2 cellular contexts compared by ENCODE assay signal in the genomic region with DNA sequence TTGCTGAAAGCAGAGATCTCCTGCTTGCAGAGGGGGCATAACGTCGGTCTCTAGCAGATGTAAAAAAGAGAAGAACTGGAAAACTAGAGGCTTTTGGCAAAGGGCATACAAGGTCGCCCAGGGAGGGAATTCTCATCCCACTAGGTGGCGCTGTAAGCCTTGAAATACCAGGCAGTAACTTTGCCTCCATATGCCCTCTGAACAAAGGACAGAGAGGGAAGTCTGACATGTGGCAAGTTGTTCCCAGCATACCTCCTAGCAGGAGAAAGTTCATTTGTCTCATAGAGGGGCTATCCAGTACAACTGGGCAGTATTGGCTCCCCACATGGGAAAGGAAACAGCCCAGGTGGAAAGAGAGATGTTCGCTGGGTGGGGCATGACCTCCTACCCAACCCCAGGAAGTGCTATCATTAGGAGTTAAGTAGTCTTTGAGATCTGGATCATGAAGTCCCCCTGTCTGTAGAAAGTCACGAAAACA.
TF ChIP-seq lines count a peak whose summit lies in the region.

No MANE protein-coding gene starts in this region.

TF ChIP-seq in SK-N-SH, 30 proteins besides CTCF, POLR2A, EP300 and RAD21 (continued from another document):
- TF ChIP-seq PBX3 (IDR thresholded peaks at IDR 0.05), result no peak

TF ChIP-seq in HepG2, 621 proteins besides CTCF, POLR2A, EP300 and RAD21 (continued from another document and continues in another):
- TF ChIP-seq ARNT2 (CRISPR knock-in tag; IDR thresholded peaks at IDR 0.05; ENCODE audit: low read depth) (0 out of 2 replicates have a peak, but pooled peaks have one; percentile 41), MYNN (CRISPR knock-in tag; IDR thresholded peaks at IDR 0.05; ENCODE audit: low read depth) (no peak), BRF2 (CRISPR knock-in tag; IDR thresholded peaks at IDR 0.05) (0 out of 2 replicates have a peak, but pooled peaks have one; percentile 25), ERF (CRISPR knock-in tag; IDR thresholded peaks at IDR 0.05) (0 out of 2 replicates have a peak, but pooled peaks have one; percentile 52), SIN3B (IDR thresholded peaks at IDR 0.05; ENCODE audit: low read length) (0 out of 2 replicates have a peak, but pooled peaks have one; percentile 48), THAP11 (CRISPR knock-in tag; IDR thresholded peaks at IDR 0.05) (peak; percentile 32; the same call in 1 of the 2 replicates), ZNF570 (CRISPR knock-in tag; IDR thresholded peaks at IDR 0.05; ENCODE audit: borderline replicate concordance) (no peak), CHD4 (IDR thresholded peaks at IDR 0.05; ENCODE audit: borderline replicate concordance, low read length) (no peak), ELF3 (CRISPR knock-in tag; IDR thresholded peaks at IDR 0.05) (0 out of 2 replicates have a peak, but pooled peaks have one; percentile 44), RXRA (CRISPR knock-in tag; IDR thresholded peaks at IDR 0.05) (peak; percentile 93; the same call in 1 of the 2 replicates), ZNF619 (CRISPR knock-in tag; IDR thresholded peaks at IDR 0.05) (no peak), ZNF644 (CRISPR knock-in tag; IDR thresholded peaks at IDR 0.05; ENCODE audit: low read depth) (peak; percentile 42; the same call in 1 of the 2 replicates), ZNF263 (CRISPR knock-in tag; IDR thresholded peaks at IDR 0.05) (no peak), ZMYM4 (CRISPR knock-in tag; IDR thresholded peaks at IDR 0.05) (peak; percentile 52; the same call in 1 of the 2 replicates), ZBTB4 (CRISPR knock-in tag; IDR thresholded peaks at IDR 0.05; ENCODE audit: borderline replicate concordance) (no peak), SOX6 (IDR thresholded peaks at IDR 0.05) (no peak), SOX6 (CRISPR knock-in tag; IDR thresholded peaks at IDR 0.05) (0 out of 2 replicates have a peak, but pooled peaks have one; percentile 30), PPARG (CRISPR knock-in tag; conservative IDR thresholded peaks at IDR 0.05) (peak; percentile 52; the same call in 1 of the 2 replicates), ZNF430 (CRISPR knock-in tag; IDR thresholded peaks at IDR 0.05) (no peak), SALL1 (CRISPR knock-in tag; IDR thresholded peaks at IDR 0.05) (0 out of 2 replicates have a peak, but pooled peaks have one; percentile 19), REPIN1 (CRISPR knock-in tag; IDR thresholded peaks at IDR 0.05; ENCODE audit: borderline replicate concordance, low read depth) (peak; percentile 71; the same call in 1 of the 2 replicates), CCAR2 (optimal IDR thresholded peaks at IDR 0.05; ENCODE audit: low read depth, low read length) (peak; percentile 36), STAG1 (CRISPR knock-in tag; IDR thresholded peaks at IDR 0.05) (peak; percentile 97), HNF4A (CRISPR knock-in tag; IDR thresholded peaks at IDR 0.05) (peak; percentile 37; the same call in 1 of the 2 replicates), ETV5 (CRISPR knock-in tag; IDR thresholded peaks at IDR 0.05; ENCODE audit: borderline replicate concordance) (no peak), RNF2 (conservative IDR thresholded peaks at IDR 0.05; ENCODE audit: low read depth) (peak; percentile 56; the same call in 1 of the 2 replicates), ZNF614 (CRISPR knock-in tag; IDR thresholded peaks at IDR 0.05; ENCODE audit: borderline replicate concordance) (no peak), PBX3 (CRISPR knock-in tag; IDR thresholded peaks at IDR 0.05; ENCODE audit: borderline replicate concordance) (no peak), NR2F6 (IDR thresholded peaks at IDR 0.05) (peak; percentile 56), NR2F6 (CRISPR knock-in tag; IDR thresholded peaks at IDR 0.05) (peak; percentile 75), KAT7 (CRISPR knock-in tag; IDR thresholded peaks at IDR 0.05; ENCODE audit: borderline replicate concordance) (no peak), POGZ (CRISPR knock-in tag; IDR thresholded peaks at IDR 0.05) (peak; percentile 43; the same call in 1 of the 2 replicates), RXRB (CRISPR knock-in tag; IDR thresholded peaks at IDR 0.05; ENCODE audit: borderline replicate concordance) (peak; percentile 98), NCOA2 (CRISPR knock-in tag; IDR thresholded peaks at IDR 0.05) (no peak), SOX5 (CRISPR knock-in tag; IDR thresholded peaks at IDR 0.05; ENCODE audit: borderline replicate concordance) (no peak), GATAD2A (CRISPR knock-in tag; IDR thresholded peaks at IDR 0.05) (peak; percentile 9; the same call in 1 of the 2 replicates), NONO (IDR thresholded peaks at IDR 0.05) (no peak), NONO (CRISPR knock-in tag; conservative IDR thresholded peaks at IDR 0.05) (0 out of 2 replicates have a peak, but pooled peaks have one; percentile 27), ZBTB26 (CRISPR knock-in tag; IDR thresholded peaks at IDR 0.05; ENCODE audit: borderline replicate concordance) (peak; percentile 33; the same call in 1 of the 2 replicates), ZNF580 (CRISPR knock-in tag; IDR thresholded peaks at IDR 0.05; ENCODE audit: borderline replicate concordance, low read depth) (peak; percentile 35; the same call in 1 of the 2 replicates), ZNF446 (CRISPR knock-in tag; IDR thresholded peaks at IDR 0.05) (no peak), KLF6 (CRISPR knock-in tag; IDR thresholded peaks at IDR 0.05) (0 out of 2 replicates have a peak, but pooled peaks have one; percentile 21), ZNF276 (CRISPR knock-in tag; IDR thresholded peaks at IDR 0.05; ENCODE audit: low read depth) (no peak), FOXO1 (CRISPR knock-in tag; IDR thresholded peaks at IDR 0.05) (0 out of 2 replicates have a peak, but pooled peaks have one; percentile 6), ISX (CRISPR knock-in tag; conservative IDR thresholded peaks at IDR 0.05) (no peak), SP140L (CRISPR knock-in tag; IDR thresholded peaks at IDR 0.05; ENCODE audit: borderline replicate concordance) (0 out of 2 replicates have a peak, but pooled peaks have one; percentile 51)
- TF ChIP-seq, protein P1, sequence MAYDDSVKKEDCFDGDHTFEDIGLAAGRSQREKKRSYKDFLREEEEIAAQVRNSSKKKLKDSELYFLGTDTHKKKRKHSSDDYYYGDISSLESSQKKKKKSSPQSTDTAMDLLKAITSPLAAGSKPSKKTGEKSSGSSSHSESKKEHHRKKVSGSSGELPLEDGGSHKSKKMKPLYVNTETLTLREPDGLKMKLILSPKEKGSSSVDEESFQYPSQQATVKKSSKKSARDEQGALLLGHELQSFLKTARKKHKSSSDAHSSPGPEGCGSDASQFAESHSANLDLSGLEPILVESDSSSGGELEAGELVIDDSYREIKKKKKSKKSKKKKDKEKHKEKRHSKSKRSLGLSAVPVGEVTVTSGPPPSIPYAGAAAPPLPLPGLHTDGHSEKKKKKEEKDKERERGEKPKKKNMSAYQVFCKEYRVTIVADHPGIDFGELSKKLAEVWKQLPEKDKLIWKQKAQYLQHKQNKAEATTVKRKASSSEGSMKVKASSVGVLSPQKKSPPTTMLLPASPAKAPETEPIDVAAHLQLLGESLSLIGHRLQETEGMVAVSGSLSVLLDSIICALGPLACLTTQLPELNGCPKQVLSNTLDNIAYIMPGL (CRISPR knock-in tag; IDR thresholded peaks at IDR 0.05; ENCODE audit: borderline replicate concordance in 1 of 2, low read depth in 1 of 2), result peak in 1 of 2 experiments; percentile 64; a peak in 1 of 4 replicates
- TF ChIP-seq, protein P2, sequence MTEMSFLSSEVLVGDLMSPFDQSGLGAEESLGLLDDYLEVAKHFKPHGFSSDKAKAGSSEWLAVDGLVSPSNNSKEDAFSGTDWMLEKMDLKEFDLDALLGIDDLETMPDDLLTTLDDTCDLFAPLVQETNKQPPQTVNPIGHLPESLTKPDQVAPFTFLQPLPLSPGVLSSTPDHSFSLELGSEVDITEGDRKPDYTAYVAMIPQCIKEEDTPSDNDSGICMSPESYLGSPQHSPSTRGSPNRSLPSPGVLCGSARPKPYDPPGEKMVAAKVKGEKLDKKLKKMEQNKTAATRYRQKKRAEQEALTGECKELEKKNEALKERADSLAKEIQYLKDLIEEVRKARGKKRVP (CRISPR knock-in tag; IDR thresholded peaks at IDR 0.05), result no peak
- TF ChIP-seq, protein P3, sequence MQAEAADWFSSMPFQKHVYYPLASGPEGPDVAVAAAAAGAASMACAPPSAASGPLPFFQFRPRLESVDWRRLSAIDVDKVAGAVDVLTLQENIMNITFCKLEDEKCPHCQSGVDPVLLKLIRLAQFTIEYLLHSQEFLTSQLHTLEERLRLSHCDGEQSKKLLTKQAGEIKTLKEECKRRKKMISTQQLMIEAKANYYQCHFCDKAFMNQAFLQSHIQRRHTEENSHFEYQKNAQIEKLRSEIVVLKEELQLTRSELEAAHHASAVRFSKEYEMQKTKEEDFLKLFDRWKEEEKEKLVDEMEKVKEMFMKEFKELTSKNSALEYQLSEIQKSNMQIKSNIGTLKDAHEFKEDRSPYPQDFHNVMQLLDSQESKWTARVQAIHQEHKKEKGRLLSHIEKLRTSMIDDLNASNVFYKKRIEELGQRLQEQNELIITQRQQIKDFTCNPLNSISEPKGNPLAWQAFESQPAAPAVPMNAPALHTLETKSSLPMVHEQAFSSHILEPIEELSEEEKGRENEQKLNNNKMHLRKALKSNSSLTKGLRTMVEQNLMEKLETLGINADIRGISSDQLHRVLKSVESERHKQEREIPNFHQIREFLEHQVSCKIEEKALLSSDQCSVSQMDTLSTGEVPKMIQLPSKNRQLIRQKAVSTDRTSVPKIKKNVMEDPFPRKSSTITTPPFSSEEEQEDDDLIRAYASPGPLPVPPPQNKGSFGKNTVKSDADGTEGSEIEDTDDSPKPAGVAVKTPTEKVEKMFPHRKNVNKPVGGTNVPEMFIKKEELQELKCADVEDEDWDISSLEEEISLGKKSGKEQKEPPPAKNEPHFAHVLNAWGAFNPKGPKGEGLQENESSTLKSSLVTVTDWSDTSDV (CRISPR knock-in tag; IDR thresholded peaks at IDR 0.05), result no peak
- TF ChIP-seq, protein P4, sequence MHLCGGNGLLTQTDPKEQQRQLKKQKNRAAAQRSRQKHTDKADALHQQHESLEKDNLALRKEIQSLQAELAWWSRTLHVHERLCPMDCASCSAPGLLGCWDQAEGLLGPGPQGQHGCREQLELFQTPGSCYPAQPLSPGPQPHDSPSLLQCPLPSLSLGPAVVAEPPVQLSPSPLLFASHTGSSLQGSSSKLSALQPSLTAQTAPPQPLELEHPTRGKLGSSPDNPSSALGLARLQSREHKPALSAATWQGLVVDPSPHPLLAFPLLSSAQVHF (CRISPR knock-in tag; IDR thresholded peaks at IDR 0.05), result no peak
